ENCODE assay signal across 19 cellular contexts in the genomic region with DNA sequence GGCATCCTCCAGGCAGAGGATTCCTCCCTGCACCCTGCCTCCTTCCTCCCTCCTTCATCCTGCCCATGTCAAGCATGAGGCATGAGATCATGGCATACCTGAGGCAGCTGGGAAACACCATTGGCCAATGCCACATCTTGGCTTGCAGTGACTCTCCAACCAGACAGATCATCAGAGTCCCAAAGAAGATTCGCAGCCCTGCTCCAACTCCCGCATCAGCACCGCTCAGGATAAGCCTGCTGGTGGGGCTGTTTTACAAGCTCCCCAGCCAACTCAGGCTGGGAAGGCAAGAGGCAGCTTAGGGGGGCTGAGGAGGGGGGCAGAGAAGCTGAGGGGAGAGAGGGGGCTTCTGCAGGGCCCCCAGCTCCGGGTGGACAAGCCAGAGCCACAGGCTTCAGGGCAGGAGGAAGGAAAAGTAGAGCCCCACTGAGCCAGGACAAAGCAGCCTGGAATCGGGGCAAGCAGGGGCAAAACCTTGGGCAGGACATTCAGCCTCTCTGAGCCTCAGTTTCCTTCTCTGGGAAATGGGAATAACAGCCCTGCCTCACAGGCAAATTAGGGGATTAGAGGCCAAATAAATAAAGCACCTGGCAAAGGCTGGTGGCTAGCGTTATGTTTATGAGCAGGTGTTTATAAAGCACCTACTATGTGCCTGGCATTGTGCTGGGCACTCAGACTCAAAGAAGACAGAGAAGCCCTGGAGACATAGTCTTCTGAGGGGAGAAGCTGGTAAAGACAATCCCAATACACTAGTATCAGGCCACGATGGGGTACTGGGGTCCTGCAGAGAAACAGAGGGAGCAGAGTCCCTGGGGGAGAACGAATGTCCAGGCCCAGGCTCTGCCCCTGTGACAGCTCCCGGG.
DNase-seq lines count a peak whose midpoint lies in the region; ATAC-seq and TF ChIP-seq lines count a peak whose summit lies in the region.
"Had no signal": no experiment of that assay in that cellular context is flagged by ENCODE, and none has a peak within 500 bp of the region (broad histone marks: within the 10 kb centered on the region; RNA-seq: fewer than 3 reads in every experiment).

No MANE protein-coding gene starts in this region.

- in situ Hi-C loops in ACHN (cut with HindIII; ENCODE audit: low pct_ligation_motif_present, low pct_unique_long_range_greater_than_20kb, low sequenced_read_pairs) = no loop called here

- intact Hi-C loops in Right ventricle myocardium inferior (cut with DNase I) = no loop called here
- intact Hi-C loops in stomach (cut with DNase I; ENCODE audit: low total_unique reads) = no loop called here

- 58 to 77% (median 59%) methylated on average over 6 to 9 of the region's 9 CpGs for WGBS in stomach, 5 donors

- no peak for TF ChIP-seq POLR2A in stomach (IDR thresholded peaks at IDR 0.05)

- H3K4me3 ChIP-seq in right atrium auricular region (no peak overlapping the region), fibroblast of pulmonary artery (replicated peaks; ENCODE audit: low read depth, low read length) (no peak overlapping the region), stomach (no peak overlapping the region)
- H3K4me3 ChIP-seq: cardiac muscle cell, GM12878, left lung, upper lobe of right lung had no signal

- H3K36me3 ChIP-seq in right atrium auricular region = no peaks in the 10 kb centered on the region
- no peaks in the 10 kb centered on the region for H3K36me3 ChIP-seq in stomach
- H3K36me3 ChIP-seq: cardiac muscle cell, left lung, upper lobe of right lung had no signal

- DNase-seq in right atrium auricular region (ENCODE audit: low spot score) (peak; percentile 34), Right ventricle myocardium inferior (ENCODE audit: missing footprints) (no peak), NCI-H2196 treated with DMSO at 0.1 percent for 48 hours (lab: John Stamatoyannopoulos, UW; ENCODE audit: unreplicated experiment) (peak; percentile 37), fibroblast of pulmonary artery (ENCODE audit: low read depth) (peak; percentile 9), stomach (peak; percentile 9), NCI-H524 treated with DMSO at 0.1 percent for 48 hours (lab: John Stamatoyannopoulos, UW) (no peak), KG1 (lab: John Stamatoyannopoulos, UW) (no peak), ACHN (no peak)
- DNase-seq: activated naive CD4-positive, alpha-beta T cell treated with anti-CD3 and anti-CD28 coated beads, Interleukin-2, amount 10 ng/mL, durations not matched to agents 7 days and 5 days; DMS79 treated with DMSO at 0.1 percent for 48 hours; left lung; naive B cell; NCI-H2081 treated with DMSO at 0.1 percent for 48 hours; right cardiac atrium had no signal

- H3K4me1 ChIP-seq in right atrium auricular region = no peaks in the 10 kb centered on the region
- H3K4me1 ChIP-seq in stomach = no peaks in the 10 kb centered on the region
- H3K4me1 ChIP-seq: left lung, upper lobe of right lung had no signal

- no peak for ATAC-seq in Right ventricle myocardium inferior
- ATAC-seq: GM12878, left lung, right cardiac atrium, upper lobe of right lung had no signal

- H3K27ac ChIP-seq in right atrium auricular region (no peak overlapping the region), stomach (no peak overlapping the region)
- H3K27ac ChIP-seq: cardiac muscle cell, KMS-11, left lung, upper lobe of right lung, VCaP had no signal

- no peaks in the 10 kb centered on the region for H3K9me3 ChIP-seq in right atrium auricular region
- H3K9me3 ChIP-seq in stomach = no peaks in the 10 kb centered on the region
- H3K9me3 ChIP-seq: left lung, upper lobe of right lung had no signal

- TF ChIP-seq CTCF in right atrium auricular region (IDR thresholded peaks at IDR 0.05) (no peak), fibroblast of pulmonary artery (IDR thresholded peaks at IDR 0.05; ENCODE audit: low read length, missing control alignments) (peak; percentile 2), stomach (IDR thresholded peaks at IDR 0.05) (no peak)

- no peaks in the 10 kb centered on the region for H3K27me3 ChIP-seq in right atrium auricular region
- peaks cover 0 to 28% (median 0%) of the 10 kb centered on the region in 3 donors for H3K27me3 ChIP-seq in stomach
- H3K27me3 ChIP-seq: cardiac muscle cell, upper lobe of right lung had no signal

- no peak for TF ChIP-seq EP300 in stomach (IDR thresholded peaks at IDR 0.05)

Comparison
In these comparisons a context has a peak if more than half of its experiments do, and no peak if none do; other contexts are left out.
1. DNase-seq: peak in right atrium auricular region (single experiment), NCI-H2196 treated with DMSO at 0.1 percent for 48 hours (single experiment), fibroblast of pulmonary artery (single experiment) and stomach (single experiment); none in Right ventricle myocardium inferior (single experiment), NCI-H524 treated with DMSO at 0.1 percent for 48 hours (single experiment), KG1 (single experiment) and ACHN (single experiment).